In genomic region chr14:103499709-103500108, GRCh38 we compare ENCODE assay signal across 3 cellular contexts.
TF ChIP-seq lines count a peak whose summit lies in the region.

No MANE protein-coding gene starts in this region.

TF ChIP-seq in SK-N-SH treated with all-trans-retinoic acid at 6 μM for 48 hours, 23 proteins besides CTCF, POLR2A, EP300 and RAD21 (continued from another document):
- TF ChIP-seq CSRNP3 (CRISPR knock-in tag; IDR thresholded peaks at IDR 0.05) (no peak), ARNTL (CRISPR knock-in tag; IDR thresholded peaks at IDR 0.05; ENCODE audit: borderline replicate concordance, low read depth) (no peak), CSDC2 (CRISPR knock-in tag; IDR thresholded peaks at IDR 0.05) (no peak), ESRRG (CRISPR knock-in tag; IDR thresholded peaks at IDR 0.05) (no peak), GLIS3 (CRISPR knock-in tag; IDR thresholded peaks at IDR 0.05) (no peak)
- TF ChIP-seq, protein P1, sequence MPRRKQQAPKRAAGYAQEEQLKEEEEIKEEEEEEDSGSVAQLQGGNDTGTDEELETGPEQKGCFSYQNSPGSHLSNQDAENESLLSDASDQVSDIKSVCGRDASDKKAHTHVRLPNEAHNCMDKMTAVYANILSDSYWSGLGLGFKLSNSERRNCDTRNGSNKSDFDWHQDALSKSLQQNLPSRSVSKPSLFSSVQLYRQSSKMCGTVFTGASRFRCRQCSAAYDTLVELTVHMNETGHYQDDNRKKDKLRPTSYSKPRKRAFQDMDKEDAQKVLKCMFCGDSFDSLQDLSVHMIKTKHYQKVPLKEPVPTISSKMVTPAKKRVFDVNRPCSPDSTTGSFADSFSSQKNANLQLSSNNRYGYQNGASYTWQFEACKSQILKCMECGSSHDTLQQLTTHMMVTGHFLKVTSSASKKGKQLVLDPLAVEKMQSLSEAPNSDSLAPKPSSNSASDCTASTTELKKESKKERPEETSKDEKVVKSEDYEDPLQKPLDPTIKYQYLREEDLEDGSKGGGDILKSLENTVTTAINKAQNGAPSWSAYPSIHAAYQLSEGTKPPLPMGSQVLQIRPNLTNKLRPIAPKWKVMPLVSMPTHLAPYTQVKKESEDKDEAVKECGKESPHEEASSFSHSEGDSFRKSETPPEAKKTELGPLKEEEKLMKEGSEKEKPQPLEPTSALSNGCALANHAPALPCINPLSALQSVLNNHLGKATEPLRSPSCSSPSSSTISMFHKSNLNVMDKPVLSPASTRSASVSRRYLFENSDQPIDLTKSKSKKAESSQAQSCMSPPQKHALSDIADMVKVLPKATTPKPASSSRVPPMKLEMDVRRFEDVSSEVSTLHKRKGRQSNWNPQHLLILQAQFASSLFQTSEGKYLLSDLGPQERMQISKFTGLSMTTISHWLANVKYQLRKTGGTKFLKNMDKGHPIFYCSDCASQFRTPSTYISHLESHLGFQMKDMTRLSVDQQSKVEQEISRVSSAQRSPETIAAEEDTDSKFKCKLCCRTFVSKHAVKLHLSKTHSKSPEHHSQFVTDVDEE (CRISPR knock-in tag; IDR thresholded peaks at IDR 0.05): no peak

TF ChIP-seq in SK-N-SH, 30 proteins besides CTCF, POLR2A, EP300 and RAD21 (continued from another document):
- TF ChIP-seq PBX3 (IDR thresholded peaks at IDR 0.05) (no peak), FOXJ3 (CRISPR knock-in tag; IDR thresholded peaks at IDR 0.05) (no peak), FOXM1 (IDR thresholded peaks at IDR 0.05; ENCODE audit: low read depth) (no peak), ELF1 (IDR thresholded peaks at IDR 0.05) (no peak), TEAD4 (IDR thresholded peaks at IDR 0.05; ENCODE audit: borderline replicate concordance, insufficient read depth) (no peak), RXRA (IDR thresholded peaks at IDR 0.05; ENCODE audit: borderline replicate concordance, low read depth) (no peak), EZH2phosphoT487 (IDR thresholded peaks at IDR 0.05; ENCODE audit: borderline replicate concordance, low read depth) (no peak), RCOR1 (IDR thresholded peaks at IDR 0.05; ENCODE audit: low read length) (no peak), IRF3 (IDR thresholded peaks at IDR 0.05; ENCODE audit: low read depth, low read length) (no peak), SMC3 (IDR thresholded peaks at IDR 0.05; ENCODE audit: low read depth, low read length) (no peak)

TF ChIP-seq in IMR-90, 13 proteins besides CTCF, POLR2A, EP300 and RAD21 (continued from another document):
- TF ChIP-seq ELK1 (IDR thresholded peaks at IDR 0.05; ENCODE audit: borderline replicate concordance, low read depth, low read length) (no peak), SMC3 (IDR thresholded peaks at IDR 0.05; ENCODE audit: low read depth, low read length) (no peak), RFX5 (IDR thresholded peaks at IDR 0.05; ENCODE audit: low read depth, low read length) (no peak), CHD1 (IDR thresholded peaks at IDR 0.05; ENCODE audit: low read depth, low read length) (no peak), MAZ (IDR thresholded peaks at IDR 0.05; ENCODE audit: borderline replicate concordance, low read depth, low read length) (no peak), BHLHE40 (IDR thresholded peaks at IDR 0.05; ENCODE audit: low read depth, low read length) (no peak), CEBPB (IDR thresholded peaks at IDR 0.05; ENCODE audit: low read depth, low read length) (no peak), RCOR1 (IDR thresholded peaks at IDR 0.05; ENCODE audit: insufficient replicate concordance, low read length) (no peak), MAFK (IDR thresholded peaks at IDR 0.05; ENCODE audit: low read depth, low read length) (no peak), FOS (IDR thresholded peaks at IDR 0.05; ENCODE audit: low read depth, low read length) (no peak), NFE2L2 (IDR thresholded peaks at IDR 0.05; ENCODE audit: low read depth, low read length) (no peak)
- TF ChIP-seq, protein P2, sequence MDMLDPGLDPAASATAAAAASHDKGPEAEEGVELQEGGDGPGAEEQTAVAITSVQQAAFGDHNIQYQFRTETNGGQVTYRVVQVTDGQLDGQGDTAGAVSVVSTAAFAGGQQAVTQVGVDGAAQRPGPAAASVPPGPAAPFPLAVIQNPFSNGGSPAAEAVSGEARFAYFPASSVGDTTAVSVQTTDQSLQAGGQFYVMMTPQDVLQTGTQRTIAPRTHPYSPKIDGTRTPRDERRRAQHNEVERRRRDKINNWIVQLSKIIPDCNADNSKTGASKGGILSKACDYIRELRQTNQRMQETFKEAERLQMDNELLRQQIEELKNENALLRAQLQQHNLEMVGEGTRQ (IDR thresholded peaks at IDR 0.05; ENCODE audit: low read depth, low read length): no peak
TF ChIP-seq in IMR-90: peak in this region for 0.
